ENCODE assay signal across 11 cellular contexts in genomic region chr1:113255728-113256347, GRCh38.
DNase-seq lines count a peak whose midpoint lies in the region; ATAC-seq and FAIRE-seq lines count a peak whose summit lies in the region.
"Had no signal": no experiment of that assay in that cellular context is flagged by ENCODE, and none has a peak within 500 bp of the region (broad histone marks: within the 10 kb centered on the region; RNA-seq: fewer than 3 reads in every experiment).

No MANE protein-coding gene starts in this region.

- peak overlapping the region; percentile 54 for H3K27ac ChIP-seq in duodenal mucosa (ENCODE audit: low read depth, low read length)

- ATAC-seq in HG03457 (IDR thresholded peaks at IDR 0.05; ENCODE audit: unreplicated experiment) = no peak
- ATAC-seq: SK-N-SH treated with all-trans-retinoic acid at 6 μM for 48 hours had no signal

- H3K36me3 ChIP-seq in duodenal mucosa (ENCODE audit: control insufficient read depth in 1 of 2, insufficient read depth in 2 of 2, low read length in 2 of 2) = no peaks in the 10 kb centered on the region

- peak overlapping the region; percentile 2 to 8 for H3K4me3 ChIP-seq in duodenal mucosa (ENCODE audit: low read depth in 1 of 2, low read length in 2 of 2)

- H3K4me1 ChIP-seq in duodenal mucosa (ENCODE audit: control insufficient read depth in 1 of 2, insufficient read depth in 2 of 2, low read length in 2 of 2) = peaks cover 14 to 36% of the 10 kb centered on the region in 2 donors

- no peaks in the 10 kb centered on the region for H3K9me3 ChIP-seq in duodenal mucosa (ENCODE audit: control insufficient read depth in 1 of 2, low read length in 2 of 2)

- no peak overlapping the region for H3K9ac ChIP-seq in duodenal mucosa (ENCODE audit: low read depth in 1 of 2, low read length in 2 of 2)

- peak; percentile 68 for FAIRE-seq in urothelium cell line (lab: Jason Lieb, UNC)

- DNase-seq in NCI-H82 (lab: John Stamatoyannopoulos, UW) (peak; percentile 27), NCI-H82 treated with DMSO at 0.1 percent for 48 hours (lab: John Stamatoyannopoulos, UW; ENCODE audit: unreplicated experiment) (no peak), mucosa of gallbladder (ENCODE audit: low spot score) (peak; percentile 63), urothelium cell line (ENCODE audit: low spot score) (no peak), occipital lobe (lab: John Stamatoyannopoulos, UW) (no peak)
- DNase-seq in NK-92 treated with Interleukin-12 subunit alpha and Interleukin-12 subunit beta, amount 100 ng/mL, for 24 hours (lab: John Stamatoyannopoulos, UW) = no peak
- DNase-seq: activated CD4-positive, alpha-beta T cell treated with anti-CD3 and anti-CD28 coated beads for 1 hour; NCI-H748 treated with DMSO at 0.1 percent for 48 hours had no signal

- no peaks in the 10 kb centered on the region for H3K27me3 ChIP-seq in duodenal mucosa (ENCODE audit: control insufficient read depth in 1 of 2, insufficient read depth in 2 of 2, low read length in 2 of 2)

Comparison
In these comparisons a context has a peak if more than half of its experiments do, and no peak if none do; other contexts are left out.
1. DNase-seq: peak in NCI-H82 (single experiment) and mucosa of gallbladder (single experiment); none in NCI-H82 treated with DMSO at 0.1 percent for 48 hours (single experiment), urothelium cell line (single experiment), NK-92 treated with Interleukin-12 subunit alpha and Interleukin-12 subunit beta, amount 100 ng/mL, for 24 hours (single experiment) and occipital lobe (single experiment).